ENCODE assay signal across 8 cellular contexts in genomic region chr5:132387649-132388117, GRCh38. TPM values are rescaled to one million over a fixed set of nuclear protein-coding genes. Genes with fewer than 3 reads are reported as not detected.
DNase-seq lines count a peak whose midpoint lies in the region; ATAC-seq, FAIRE-seq and TF ChIP-seq lines count a peak whose summit lies in the region.

No MANE protein-coding gene starts in this region.

- peak; percentile 99 for DNase-seq in A172 (ENCODE audit: low spot score)
- peak; percentile 100 for DNase-seq in astrocyte of the cerebellum (ENCODE audit: low read depth)
- peak; percentile 99 for DNase-seq in keratinocyte (ENCODE audit: low read depth, low spot score)
- no peak for DNase-seq in NCI-H1694 treated with DMSO at 0.1 percent for 48 hours (lab: John Stamatoyannopoulos, UW)
- DNase-seq in NCI-H774 (lab: John Stamatoyannopoulos, UW), result no peak

- H3K4me3 ChIP-seq in astrocyte of the cerebellum (ENCODE audit: low read depth, low read length) (no peak overlapping the region), keratinocyte (ENCODE audit: control insufficient read depth in 2 of 3, extremely low read depth in 1 of 3, insufficient read depth in 2 of 3, low read depth in 1 of 3, low read length in 3 of 3) (no peak overlapping the region), subcutaneous abdominal adipose tissue (ENCODE audit: low read depth in 1 of 5, low read length in 5 of 5) (peak overlapping the region in 1 of 5 donors; percentile 14)

- peak overlapping the region; percentile 68 for H3K4me2 ChIP-seq in keratinocyte (ENCODE audit: control insufficient read depth, extremely low read depth, insufficient read depth, low read depth, low read length)

- no peak overlapping the region for H2AFZ ChIP-seq in keratinocyte (ENCODE audit: control insufficient read depth, low read length)

- peak; percentile 91 for FAIRE-seq in keratinocyte (lab: Jason Lieb, UNC)

- dilution Hi-C loops in keratinocyte (cut with MboI; ENCODE audit: extremely low pct_ligation_motif_present, low sequenced_read_pairs), result no loop called here

- H3K9ac ChIP-seq in keratinocyte (ENCODE audit: control insufficient read depth, extremely low read depth, insufficient read depth, low read length) (peak overlapping the region; percentile 53), subcutaneous abdominal adipose tissue (ENCODE audit: low read length in 5 of 5) (peak overlapping the region; percentile 6 to 70 (median 45))

- H3K9me3 ChIP-seq in keratinocyte (ENCODE audit: control insufficient read depth, low read depth, low read length), result no peaks in the 10 kb centered on the region
- no peaks in the 10 kb centered on the region for H3K9me3 ChIP-seq in subcutaneous abdominal adipose tissue (ENCODE audit: control insufficient read depth in 5 of 5, low read length in 5 of 5)

- no peak for TF ChIP-seq RAD21 in Ishikawa (IDR thresholded peaks at IDR 0.05; ENCODE audit: low read depth)

- H3K27ac ChIP-seq in keratinocyte (ENCODE audit: control insufficient read depth, insufficient read depth, low read length) (peak overlapping the region; percentile 82), subcutaneous abdominal adipose tissue (ENCODE audit: low read depth, low read length) (peak overlapping the region; percentile 97)

- ATAC-seq in GM21737 (IDR thresholded peaks at IDR 0.05; ENCODE audit: unreplicated experiment), result no peak

- H3K36me3 ChIP-seq in keratinocyte (ENCODE audit: control insufficient read depth in 2 of 2, extremely low read depth in 1 of 2, insufficient read depth in 2 of 2, low read length in 2 of 2) (peaks cover 18 to 31% of the 10 kb centered on the region in 2 experiments), subcutaneous abdominal adipose tissue (ENCODE audit: control insufficient read depth in 5 of 5, insufficient read depth in 5 of 5, low read length in 5 of 5) (peaks cover 1 to 17% (median 13%) of the 10 kb centered on the region in 5 donors)

- no peaks in the 10 kb centered on the region for H3K79me2 ChIP-seq in keratinocyte (ENCODE audit: control insufficient read depth, insufficient read depth, low read length)

- no peaks in the 10 kb centered on the region for H3K27me3 ChIP-seq in keratinocyte (ENCODE audit: control insufficient read depth, extremely low read depth, insufficient read depth, low read length)
- H3K27me3 ChIP-seq in subcutaneous abdominal adipose tissue (ENCODE audit: control insufficient read depth in 5 of 5, insufficient read depth in 4 of 5, low read length in 5 of 5), result no peaks in the 10 kb centered on the region

- TF ChIP-seq EP300 in Ishikawa (IDR thresholded peaks at IDR 0.05; ENCODE audit: borderline replicate concordance), result peak; percentile 49; the same call in 1 of the 2 replicates

- TF ChIP-seq CTCF in astrocyte of the cerebellum (IDR thresholded peaks at IDR 0.05; ENCODE audit: low read depth, low read length, missing control alignments) (no peak), keratinocyte (optimal IDR thresholded peaks at IDR 0.05 in 1 of 3, IDR thresholded peaks at IDR 0.05 in 1 of 3, conservative IDR thresholded peaks at IDR 0.05 in 1 of 3; ENCODE audit: extremely low read depth in 1 of 3, insufficient read depth in 2 of 3, low read length in 3 of 3) (no peak)

- in situ Hi-C loops in astrocyte of the cerebellum (cut with HindIII; ENCODE audit: low sequenced_read_pairs), result loop anchor here (5.0 to 10.0 kb wide), 2 partner anchors 90 to 497 kb away; no protein-coding TSS in a partner anchor

- H4K20me1 ChIP-seq in keratinocyte (ENCODE audit: control insufficient read depth, extremely low read depth, insufficient read depth, low read length), result no peaks in the 10 kb centered on the region

- peaks cover 41% of the 10 kb centered on the region for H3K4me1 ChIP-seq in keratinocyte (ENCODE audit: control insufficient read depth, extremely low read depth, insufficient read depth, low read length)
- peaks cover 8 to 53% (median 43%) of the 10 kb centered on the region in 5 donors for H3K4me1 ChIP-seq in subcutaneous abdominal adipose tissue (ENCODE audit: control insufficient read depth in 5 of 5, insufficient read depth in 5 of 5, low read length in 5 of 5)

- no peaks in the 10 kb centered on the region for H3K9me1 ChIP-seq in keratinocyte (ENCODE audit: control insufficient read depth, extremely low read depth, insufficient read depth, low read length)

TF ChIP-seq in Ishikawa, 13 proteins besides CTCF, POLR2A, EP300 and RAD21:
- TF ChIP-seq MAX (IDR thresholded peaks at IDR 0.05) (no peak), CREB1 (IDR thresholded peaks at IDR 0.05; ENCODE audit: low read depth) (no peak), TEAD4 (IDR thresholded peaks at IDR 0.05) (peak; percentile 22; the same call in 1 of the 2 replicates), NFIC (IDR thresholded peaks at IDR 0.05) (peak; percentile 85), USF1 (IDR thresholded peaks at IDR 0.05) (peak; percentile 33; the same call in 1 of the 2 replicates), YY1 (IDR thresholded peaks at IDR 0.05; ENCODE audit: low read depth) (no peak), FOXM1 (IDR thresholded peaks at IDR 0.05; ENCODE audit: borderline replicate concordance, low read depth) (no peak)

RNA-seq across cellular contexts. Expression of gene SLC22A5, which starts 18.2 kb away (rescaled TPM):
- 5.7 and 5.9 TPM in 2 replicates for total RNA-seq in A172 (2014; rRNA removed; shearing (Covaris generic))
- 14.8 to 23.0 TPM (median 21.5 TPM) in 3 replicates for polyA plus RNA-seq in keratinocyte
- polyA plus RNA-seq in keratinocyte (2011; ENCODE audit: low read depth), result 2.4 TPM
- 9.5 and 17.4 TPM in 2 replicates for polyA plus RNA-seq in keratinocyte (2011; cell fraction: cytosol; rRNA removed)
- 56.3 and 66.2 TPM in 2 replicates for polyA plus RNA-seq in keratinocyte (2011; cell fraction: nucleus; rRNA removed)
- polyA plus RNA-seq in keratinocyte (2012; ENCODE audit: low replicate concordance), result 7.7 and 9.6 TPM in 2 replicates
- polyA minus RNA-seq in keratinocyte, result 43.5 to 54.4 TPM (median 46.9 TPM) in 3 replicates
- polyA minus RNA-seq in keratinocyte (2011; cell fraction: cytosol; rRNA and poly(A)+ RNA removed), result 18.8 TPM
- 29.9 and 37.5 TPM in 2 replicates for polyA minus RNA-seq in keratinocyte (2011; cell fraction: nucleus; rRNA and poly(A)+ RNA removed)

Comparison
In these comparisons a context has a peak if more than half of its experiments do, and no peak if none do; other contexts are left out.
1. DNase-seq: peak in A172 (single experiment), astrocyte of the cerebellum (single experiment) and keratinocyte (single experiment); none in NCI-H1694 treated with DMSO at 0.1 percent for 48 hours (single experiment) and NCI-H774 (single experiment).